In the genomic region with DNA sequence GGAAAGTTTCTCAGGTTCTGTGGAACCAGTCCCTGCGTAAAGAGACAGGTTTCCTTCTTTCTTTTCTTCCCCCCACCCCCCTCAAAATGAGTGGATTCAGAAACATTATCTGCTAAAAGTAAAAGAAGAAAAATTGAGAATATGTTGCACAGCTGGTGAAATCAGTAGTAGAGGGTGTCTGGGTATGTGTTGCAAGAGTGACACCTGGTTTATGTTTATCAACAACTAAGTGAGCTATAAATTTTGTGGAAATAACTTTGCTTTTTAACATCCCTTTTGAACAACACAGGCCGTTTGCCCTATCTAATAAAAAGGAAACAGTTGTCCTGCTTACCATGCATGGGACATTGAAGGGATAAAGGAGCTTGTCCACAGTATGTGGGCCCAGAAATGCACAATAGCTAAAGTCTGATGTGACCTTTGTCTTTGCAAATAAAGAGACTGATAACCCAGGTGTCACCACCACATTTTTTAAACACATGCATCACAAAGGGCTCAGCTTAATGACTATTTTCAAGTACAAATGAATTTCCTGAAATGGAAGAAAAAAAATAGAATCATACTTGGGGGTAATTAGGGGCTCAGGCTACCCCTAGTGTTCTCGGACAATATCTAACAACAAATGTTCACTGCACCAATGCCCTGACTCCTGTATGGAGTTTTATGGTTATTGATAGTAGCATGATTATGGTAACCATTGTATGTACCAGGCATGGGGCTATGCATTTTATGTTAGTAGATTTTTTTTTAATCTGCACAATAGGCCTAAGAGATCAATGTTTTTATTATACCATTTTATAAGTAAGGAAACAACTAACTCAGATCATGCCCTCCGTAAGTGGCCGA, we compare ENCODE assay signal across 1 cellular context.
TF ChIP-seq lines count a peak whose summit lies in the region.

No MANE protein-coding gene starts in this region.

TF ChIP-seq in HepG2, 621 proteins besides CTCF, POLR2A, EP300 and RAD21 (continued from another document and continues in another):
- TF ChIP-seq GMEB1 (CRISPR knock-in tag; IDR thresholded peaks at IDR 0.05; ENCODE audit: borderline replicate concordance) (no peak; the same call in 1 of the 2 replicates), ZNF607 (CRISPR knock-in tag; IDR thresholded peaks at IDR 0.05; ENCODE audit: borderline replicate concordance) (no peak), SMAD1 (CRISPR knock-in tag; IDR thresholded peaks at IDR 0.05; ENCODE audit: borderline replicate concordance, low read depth) (no peak), MXD4 (CRISPR knock-in tag; IDR thresholded peaks at IDR 0.05) (peak; percentile 55; the same call in 1 of the 2 replicates), ZNF772 (CRISPR knock-in tag; IDR thresholded peaks at IDR 0.05) (no peak; the same call in 1 of the 2 replicates), NFIB (CRISPR knock-in tag; IDR thresholded peaks at IDR 0.05; ENCODE audit: borderline replicate concordance) (no peak), ZNF24 (IDR thresholded peaks at IDR 0.05) (0 out of 2 replicates have a peak, but pooled peaks have one; percentile 33), ZNF546 (CRISPR knock-in tag; conservative IDR thresholded peaks at IDR 0.05) (no peak), TBL1XR1 (IDR thresholded peaks at IDR 0.05; ENCODE audit: borderline replicate concordance, low read length, partially characterized antibody) (no peak), GLI4 (CRISPR knock-in tag; IDR thresholded peaks at IDR 0.05; ENCODE audit: borderline replicate concordance) (no peak), ZNF709 (CRISPR knock-in tag; IDR thresholded peaks at IDR 0.05) (no peak), ARNT2 (CRISPR knock-in tag; IDR thresholded peaks at IDR 0.05; ENCODE audit: low read depth) (no peak), RFXANK (CRISPR knock-in tag; IDR thresholded peaks at IDR 0.05) (no peak), E2F5 (CRISPR knock-in tag; conservative IDR thresholded peaks at IDR 0.05) (no peak), HIC2 (CRISPR knock-in tag; IDR thresholded peaks at IDR 0.05; ENCODE audit: low read depth) (no peak), ZNF362 (CRISPR knock-in tag; IDR thresholded peaks at IDR 0.05; ENCODE audit: borderline replicate concordance) (peak; percentile 84; the same call in 1 of the 2 replicates), ZNF17 (CRISPR knock-in tag; IDR thresholded peaks at IDR 0.05) (no peak), ZNF276 (CRISPR knock-in tag; IDR thresholded peaks at IDR 0.05; ENCODE audit: low read depth) (no peak), ZNF235 (CRISPR knock-in tag; IDR thresholded peaks at IDR 0.05; ENCODE audit: borderline replicate concordance) (no peak), ATF7-NPFF (CRISPR knock-in tag; IDR thresholded peaks at IDR 0.05; ENCODE audit: low read depth) (no peak), RBAK (CRISPR knock-in tag; IDR thresholded peaks at IDR 0.05) (no peak), ZNF616 (CRISPR knock-in tag; IDR thresholded peaks at IDR 0.05; ENCODE audit: low read depth) (no peak), FOXP1 (IDR thresholded peaks at IDR 0.05) (0 out of 2 replicates have a peak, but pooled peaks have one; percentile 19), FOXP1 (CRISPR knock-in tag; IDR thresholded peaks at IDR 0.05) (peak; percentile 90), POGK (CRISPR knock-in tag; conservative IDR thresholded peaks at IDR 0.05) (0 out of 2 replicates have a peak, but pooled peaks have one; percentile 2), E2F1 (CRISPR knock-in tag; IDR thresholded peaks at IDR 0.05) (no peak), ZNF724P (CRISPR knock-in tag; IDR thresholded peaks at IDR 0.05; ENCODE audit: borderline replicate concordance) (no peak), MAFG (CRISPR knock-in tag; IDR thresholded peaks at IDR 0.05) (no peak), STAT5B (CRISPR knock-in tag; IDR thresholded peaks at IDR 0.05) (no peak), ZBTB21 (CRISPR knock-in tag; IDR thresholded peaks at IDR 0.05) (no peak), MZF1 (CRISPR knock-in tag; IDR thresholded peaks at IDR 0.05; ENCODE audit: borderline replicate concordance) (no peak), ZNF839 (CRISPR knock-in tag; IDR thresholded peaks at IDR 0.05; ENCODE audit: borderline replicate concordance) (no peak), SUZ12 (IDR thresholded peaks at IDR 0.05; ENCODE audit: low read depth, low read length) (no peak), KLF13 (CRISPR knock-in tag; IDR thresholded peaks at IDR 0.05) (no peak), BRCA1 (CRISPR knock-in tag; IDR thresholded peaks at IDR 0.05) (no peak), SSRP1 (CRISPR knock-in tag; IDR thresholded peaks at IDR 0.05) (peak; percentile 10; the same call in 1 of the 2 replicates), SKI (IDR thresholded peaks at IDR 0.05; ENCODE audit: partially characterized antibody) (no peak), ZNF138 (CRISPR knock-in tag; IDR thresholded peaks at IDR 0.05; ENCODE audit: low read depth) (no peak), ZBTB43 (CRISPR knock-in tag; conservative IDR thresholded peaks at IDR 0.05) (no peak), ZNF615 (CRISPR knock-in tag; IDR thresholded peaks at IDR 0.05; ENCODE audit: borderline replicate concordance) (no peak), NPAS2 (CRISPR knock-in tag; IDR thresholded peaks at IDR 0.05; ENCODE audit: borderline replicate concordance) (no peak), ZNF652 (CRISPR knock-in tag; IDR thresholded peaks at IDR 0.05; ENCODE audit: borderline replicate concordance, low read depth) (peak; percentile 48; the same call in 1 of the 2 replicates), HOXA3 (CRISPR knock-in tag; IDR thresholded peaks at IDR 0.05) (no peak), AGO1 (IDR thresholded peaks at IDR 0.05; ENCODE audit: low read depth, low read length, poor library complexity, severe bottlenecking) (no peak), MAX (IDR thresholded peaks at IDR 0.05) (peak; percentile 58), SMC3 (IDR thresholded peaks at IDR 0.05; ENCODE audit: low read length) (peak; percentile 20; the same call in 1 of the 2 replicates), PAX8 (CRISPR knock-in tag; IDR thresholded peaks at IDR 0.05; ENCODE audit: borderline replicate concordance) (no peak), IKZF1 (IDR thresholded peaks at IDR 0.05) (no peak), SRY (CRISPR knock-in tag; IDR thresholded peaks at IDR 0.05) (no peak), ZNF274 (CRISPR knock-in tag; IDR thresholded peaks at IDR 0.05) (no peak), ZMAT5 (CRISPR knock-in tag; IDR thresholded peaks at IDR 0.05; ENCODE audit: borderline replicate concordance, low read depth) (no peak), ZFX (CRISPR knock-in tag; IDR thresholded peaks at IDR 0.05; ENCODE audit: low read depth) (peak; percentile 67; the same call in 1 of the 2 replicates), KDM1A (CRISPR knock-in tag; IDR thresholded peaks at IDR 0.05) (0 out of 2 replicates have a peak, but pooled peaks have one; percentile 40), HNRNPH1 (optimal IDR thresholded peaks at IDR 0.05; ENCODE audit: low read depth, low read length) (no peak)
